Comparison of ENCODE assay signal across 20 cellular contexts in genomic region chr14:99543985-99544384, GRCh38.
DNase-seq lines count a peak whose midpoint lies in the region; ATAC-seq and TF ChIP-seq lines count a peak whose summit lies in the region.
"Had no signal": no experiment of that assay in that cellular context is flagged by ENCODE, and none has a peak within 500 bp of the region (broad histone marks: within the 10 kb centered on the region; RNA-seq: fewer than 3 reads in every experiment).

No MANE protein-coding gene starts in this region.

- H3K4me1 Mint-ChIP-seq in WTC11 = peaks cover 45% of the 10 kb centered on the region
- H3K4me1 Mint-ChIP-seq in brain = peaks cover 89% of the 10 kb centered on the region
- H3K4me1 Mint-ChIP-seq in endodermal cell = peaks cover 33% of the 10 kb centered on the region

- H3K36me3 Mint-ChIP-seq in WTC11 (no peaks in the 10 kb centered on the region), brain (no peaks in the 10 kb centered on the region), endodermal cell (ENCODE audit: low read depth) (no peaks in the 10 kb centered on the region)
- H3K36me3 Mint-ChIP-seq: CD4-positive, CD25-positive, alpha-beta regulatory T cell; CD8-positive, alpha-beta T cell had no signal

- POLR2A ChIA-PET in WTC11 (lab: Charles Lee) = no interaction called here

- H3K27me3 Mint-ChIP-seq in WTC11 (ENCODE audit: low read depth) (no peaks in the 10 kb centered on the region; the same call in 1 of the 2 replicates), brain (peaks cover 14% of the 10 kb centered on the region), endodermal cell (ENCODE audit: insufficient read depth) (no peaks in the 10 kb centered on the region)
- H3K27me3 Mint-ChIP-seq: CD4-positive, CD25-positive, alpha-beta regulatory T cell had no signal

- no peak for ATAC-seq in WTC11
- no peak for ATAC-seq in GM21717 (IDR thresholded peaks at IDR 0.05; ENCODE audit: unreplicated experiment)
- ATAC-seq: CD8-positive, alpha-beta T cell; GM12878; HCT116 had no signal

- no peak for TF ChIP-seq CTCF in WTC11 (IDR thresholded peaks at IDR 0.05)
- TF ChIP-seq CTCF in brain (conservative IDR thresholded peaks at IDR 0.05) = no peak
- no peak for TF ChIP-seq CTCF in endodermal cell (conservative IDR thresholded peaks at IDR 0.05)

- H3K9me3 ChIP-seq in endodermal cell (ENCODE audit: control insufficient read depth, low read length) = no peaks in the 10 kb centered on the region
- H3K9me3 ChIP-seq: BLaER1, Caco-2 had no signal

- no peak for DNase-seq in WTC11 (ENCODE audit: low spot score)
- DNase-seq in endodermal cell = no peak
- DNase-seq in NCI-H2227 (lab: John Stamatoyannopoulos, UW; ENCODE audit: unreplicated experiment) = no peak
- DNase-seq in DMS 273 treated with DMSO at 0.1 percent for 48 hours (lab: John Stamatoyannopoulos, UW) = no peak
- DNase-seq in dermis blood vessel endothelial cell = no peak
- DNase-seq: Caco-2; CD4-positive, CD25-positive, alpha-beta regulatory T cell; CD8-positive, alpha-beta T cell; DMS79; EL; GDM1; GOT3; H7 had no signal

- H3K27ac Mint-ChIP-seq in WTC11 (peak overlapping the region; percentile 67), brain (peak overlapping the region in 3 of 5 experiments; percentile 75 to 92 (median 81)), endodermal cell (peak overlapping the region; percentile 61)
- H3K27ac Mint-ChIP-seq: CD8-positive, alpha-beta T cell had no signal

- H3K9me3 Mint-ChIP-seq in WTC11 = no peaks in the 10 kb centered on the region
- H3K9me3 Mint-ChIP-seq in brain = peaks cover 0 to 4% (median 0%) of the 10 kb centered on the region in 5 experiments
- H3K9me3 Mint-ChIP-seq in endodermal cell = no peaks in the 10 kb centered on the region
- H3K9me3 Mint-ChIP-seq: CD4-positive, CD25-positive, alpha-beta regulatory T cell; CD8-positive, alpha-beta T cell had no signal

- CTCF ChIA-PET in WTC11 (lab: Charles Lee) = interaction anchor here (1.8 to 2.3 kb wide), 2 partner anchors 20 to 151 kb away, joined by 4 to 7 read pairs; no protein-coding TSS in a partner anchor

- peaks cover 7% of the 10 kb centered on the region for H3K4me1 ChIP-seq in endodermal cell (ENCODE audit: control insufficient read depth, insufficient read depth, low read length)
- peaks cover 37% of the 10 kb centered on the region for H3K4me1 ChIP-seq in rectal smooth muscle tissue (ENCODE audit: control insufficient read depth, insufficient read depth, low read length)
- H3K4me1 ChIP-seq: Caco-2 had no signal

- H3K9ac ChIP-seq in endodermal cell (ENCODE audit: extremely low read depth, low read length, poor library complexity, severe bottlenecking) (no peak overlapping the region), rectal smooth muscle tissue (ENCODE audit: low read length) (no peak overlapping the region)
- H3K9ac ChIP-seq: BLaER1 had no signal

- H3K27ac ChIP-seq in endodermal cell (ENCODE audit: low read depth, low read length) (no peak overlapping the region), rectal smooth muscle tissue (ENCODE audit: low read depth, low read length) (peak overlapping the region; percentile 5)
- H3K27ac ChIP-seq: BLaER1, C4-2B had no signal

- 90 to 92% methylated on average over 12 of the region's 12 CpGs for WGBS in endodermal cell (ENCODE audit: insufficient coverage in 1 of 2, insufficient read length in 1 of 2), 2 experiments

- no peaks in the 10 kb centered on the region for H3K27me3 ChIP-seq in endodermal cell (ENCODE audit: control insufficient read depth, insufficient read depth, low read length, poor library complexity, severe bottlenecking)
- H3K27me3 ChIP-seq in rectal smooth muscle tissue (ENCODE audit: control insufficient read depth, insufficient read depth, low read length) = no peaks in the 10 kb centered on the region
- H3K27me3 ChIP-seq: BLaER1 had no signal

- no peak overlapping the region for H3K4me3 ChIP-seq in endodermal cell (ENCODE audit: low read length)
- H3K4me3 ChIP-seq in rectal smooth muscle tissue (ENCODE audit: low read length) = no peak overlapping the region
- H3K4me3 ChIP-seq: BLaER1, GM12878 had no signal

- H3K36me3 ChIP-seq in endodermal cell (ENCODE audit: control insufficient read depth, insufficient read depth, low read length) (no peaks in the 10 kb centered on the region), rectal smooth muscle tissue (ENCODE audit: control insufficient read depth, insufficient read depth, low read length) (no peaks in the 10 kb centered on the region)
- H3K36me3 ChIP-seq: BLaER1 had no signal

- no peak overlapping the region for H3K4me3 Mint-ChIP-seq in WTC11
- H3K4me3 Mint-ChIP-seq in brain = no peak overlapping the region
- no peak overlapping the region for H3K4me3 Mint-ChIP-seq in endodermal cell
- H3K4me3 Mint-ChIP-seq: CD4-positive, CD25-positive, alpha-beta regulatory T cell; CD8-positive, alpha-beta T cell had no signal

TF ChIP-seq in WTC11, 78 proteins besides CTCF, POLR2A, EP300 and RAD21:
- TF ChIP-seq CBFB (CRISPR knock-in tag; IDR thresholded peaks at IDR 0.05; ENCODE audit: low read depth) = no peak
- no peak for TF ChIP-seq IRF1 (CRISPR knock-in tag; IDR thresholded peaks at IDR 0.05)
